28 cellular contexts compared by ENCODE assay signal in genomic region chr11:48099916-48100446, GRCh38.
DNase-seq lines count a peak whose midpoint lies in the region; ATAC-seq and TF ChIP-seq lines count a peak whose summit lies in the region.
"Had no signal": no experiment of that assay in that cellular context is flagged by ENCODE, and none has a peak within 500 bp of the region (broad histone marks: within the 10 kb centered on the region; RNA-seq: fewer than 3 reads in every experiment).

No MANE protein-coding gene starts in this region.

- H3K4me1 ChIP-seq in CD4-positive, CD25-positive, alpha-beta regulatory T cell (ENCODE audit: control insufficient read depth, insufficient read depth, low read length, poor library complexity, severe bottlenecking): peaks cover 54% of the 10 kb centered on the region

- DNase-seq in activated CD4-positive, alpha-beta T cell treated with anti-CD3 and anti-CD28 coated beads, Interleukin-2, amount 10 ng/mL, durations not matched to agents 24 days and 14 days: no peak
- DNase-seq in activated CD4-positive, alpha-beta T cell treated with anti-CD3 and anti-CD28 coated beads for 1 hour: no peak
- DNase-seq in CD4-positive, CD25-positive, alpha-beta regulatory T cell: no peak
- DNase-seq in activated T-helper 1 cell treated with anti-CD3 and anti-CD28 coated beads, Interleukin-12 subunit alpha, Interleukin-12 subunit beta, Interleukin-2, Interleukin-4 antibody, amounts not matched to agents 30 ng/mL and 10 ng/mL and 1 ng/mL, durations not matched to agents 14 hours and 24 hours and 36 hours (ENCODE audit: low spot score): no peak
- DNase-seq in nephron progenitor cell (no peak), NCI-H187 (lab: John Stamatoyannopoulos, UW) (no peak), chondrocyte (ENCODE audit: low spot score) (no peak)
- DNase-seq: activated naive CD4-positive, alpha-beta T cell treated with anti-CD3 and anti-CD28 coated beads, Interleukin-2, amount 50 U/mL, for 16 hours; amygdala; brain microvascular endothelial cell; CD4-positive, alpha-beta T cell; NCI-H1105; NCI-H187 treated with DMSO at 0.1 percent for 48 hours; NCI-H2171 treated with DMSO at 0.1 percent for 48 hours; NCI-H510A; pancreas; PC-3; retina; SK-N-SH; T-helper 2 cell; thyroid gland had no signal

- H3K27me3 ChIP-seq in CD4-positive, CD25-positive, alpha-beta regulatory T cell (ENCODE audit: control insufficient read depth, insufficient read depth, low read length): no peaks in the 10 kb centered on the region
- H3K27me3 ChIP-seq: brain microvascular endothelial cell, hepatocyte, pancreas, thyroid gland had no signal

- intact Hi-C loops in activated CD4-positive, alpha-beta T cell treated with anti-CD3 and anti-CD28 coated beads, Interleukin-2, amount 10 ng/mL, durations not matched to agents 24 days and 14 days (cut with micrococcal nuclease): no loop called here
- intact Hi-C loops in activated T-helper 1 cell treated with anti-CD3 and anti-CD28 coated beads, Interleukin-12 subunit alpha, Interleukin-12 subunit beta, Interleukin-2, Interleukin-4 antibody, amounts not matched to agents 30 ng/mL and 10 ng/mL and 1 ng/mL, durations not matched to agents 14 hours and 24 hours and 36 hours (cut with micrococcal nuclease): no loop called here

- H3K36me3 Mint-ChIP-seq in activated CD4-positive, alpha-beta T cell treated with anti-CD3 and anti-CD28 coated beads, Interleukin-2, amount 10 ng/mL, durations not matched to agents 24 days and 14 days (ENCODE audit: low read depth): peaks cover 18% of the 10 kb centered on the region
- peaks cover 3% of the 10 kb centered on the region for H3K36me3 Mint-ChIP-seq in CD4-positive, CD25-positive, alpha-beta regulatory T cell
- H3K36me3 Mint-ChIP-seq in activated T-helper 1 cell treated with anti-CD3 and anti-CD28 coated beads, Interleukin-12 subunit alpha, Interleukin-12 subunit beta, Interleukin-2, Interleukin-4 antibody, amounts not matched to agents 30 ng/mL and 10 ng/mL and 1 ng/mL, durations not matched to agents 14 hours and 24 hours and 36 hours (ENCODE audit: low read depth): peaks cover 28% of the 10 kb centered on the region
- H3K36me3 Mint-ChIP-seq in nephron progenitor cell (ENCODE audit: low read depth) (no peaks in the 10 kb centered on the region), chondrocyte (ENCODE audit: low read depth) (no peaks in the 10 kb centered on the region)

- H3K9me3 ChIP-seq in CD4-positive, CD25-positive, alpha-beta regulatory T cell (ENCODE audit: control insufficient read depth in 2 of 2, low read length in 2 of 2): no peaks in the 10 kb centered on the region
- H3K9me3 ChIP-seq: gastroesophageal sphincter, HAP-1, pancreas, SK-N-SH, thyroid gland had no signal

- H3K36me3 ChIP-seq in CD4-positive, CD25-positive, alpha-beta regulatory T cell (ENCODE audit: control insufficient read depth, insufficient read depth, low read length): no peaks in the 10 kb centered on the region
- H3K36me3 ChIP-seq: brain microvascular endothelial cell, gastroesophageal sphincter, HAP-1, pancreas, thyroid gland had no signal

- H3K27ac ChIP-seq in CD4-positive, CD25-positive, alpha-beta regulatory T cell (ENCODE audit: insufficient read depth, low read length, poor library complexity, severe bottlenecking): peak overlapping the region; percentile 18
- H3K27ac ChIP-seq: brain microvascular endothelial cell, gastroesophageal sphincter, thyroid gland had no signal

- ATAC-seq in CD4-positive, CD25-positive, alpha-beta regulatory T cell (ENCODE audit: low read depth in 2 of 2): no peak
- ATAC-seq in HG02870 (IDR thresholded peaks at IDR 0.05; ENCODE audit: unreplicated experiment): no peak
- ATAC-seq: gastroesophageal sphincter, pancreas, PC-3 had no signal

- TF ChIP-seq CTCF in nephron progenitor cell (IDR thresholded peaks at IDR 0.05) (no peak), chondrocyte (IDR thresholded peaks at IDR 0.05) (no peak)

- H3K9me3 Mint-ChIP-seq in activated CD4-positive, alpha-beta T cell treated with anti-CD3 and anti-CD28 coated beads, Interleukin-2, amount 10 ng/mL, durations not matched to agents 24 days and 14 days: no peaks in the 10 kb centered on the region
- no peaks in the 10 kb centered on the region for H3K9me3 Mint-ChIP-seq in CD4-positive, CD25-positive, alpha-beta regulatory T cell
- H3K9me3 Mint-ChIP-seq in activated T-helper 1 cell treated with anti-CD3 and anti-CD28 coated beads, Interleukin-12 subunit alpha, Interleukin-12 subunit beta, Interleukin-2, Interleukin-4 antibody, amounts not matched to agents 30 ng/mL and 10 ng/mL and 1 ng/mL, durations not matched to agents 14 hours and 24 hours and 36 hours: no peaks in the 10 kb centered on the region
- H3K9me3 Mint-ChIP-seq in nephron progenitor cell (no peaks in the 10 kb centered on the region), chondrocyte (ENCODE audit: low read depth) (no peaks in the 10 kb centered on the region)
- H3K9me3 Mint-ChIP-seq: CD4-positive, alpha-beta T cell; IgD-negative memory B cell had no signal

- no peak overlapping the region for H3K4me3 Mint-ChIP-seq in activated CD4-positive, alpha-beta T cell treated with anti-CD3 and anti-CD28 coated beads, Interleukin-2, amount 10 ng/mL, durations not matched to agents 24 days and 14 days
- no peak overlapping the region for H3K4me3 Mint-ChIP-seq in CD4-positive, CD25-positive, alpha-beta regulatory T cell
- H3K4me3 Mint-ChIP-seq in activated T-helper 1 cell treated with anti-CD3 and anti-CD28 coated beads, Interleukin-12 subunit alpha, Interleukin-12 subunit beta, Interleukin-2, Interleukin-4 antibody, amounts not matched to agents 30 ng/mL and 10 ng/mL and 1 ng/mL, durations not matched to agents 14 hours and 24 hours and 36 hours: no peak overlapping the region
- H3K4me3 Mint-ChIP-seq in nephron progenitor cell (no peak overlapping the region), chondrocyte (ENCODE audit: unreplicated experiment) (no peak overlapping the region)
- H3K4me3 Mint-ChIP-seq: CD4-positive, alpha-beta T cell; IgD-negative memory B cell had no signal

- H3K4me1 Mint-ChIP-seq in activated CD4-positive, alpha-beta T cell treated with anti-CD3 and anti-CD28 coated beads, Interleukin-2, amount 10 ng/mL, durations not matched to agents 24 days and 14 days: peaks cover 58% of the 10 kb centered on the region
- H3K4me1 Mint-ChIP-seq in CD4-positive, CD25-positive, alpha-beta regulatory T cell: peaks cover 30 to 89% (median 49%) of the 10 kb centered on the region in 4 donors
- peaks cover 71% of the 10 kb centered on the region for H3K4me1 Mint-ChIP-seq in activated T-helper 1 cell treated with anti-CD3 and anti-CD28 coated beads, Interleukin-12 subunit alpha, Interleukin-12 subunit beta, Interleukin-2, Interleukin-4 antibody, amounts not matched to agents 30 ng/mL and 10 ng/mL and 1 ng/mL, durations not matched to agents 14 hours and 24 hours and 36 hours (ENCODE audit: low read depth)
- H3K4me1 Mint-ChIP-seq in nephron progenitor cell (peaks cover 47% of the 10 kb centered on the region), chondrocyte (ENCODE audit: low read depth) (peaks cover 16% of the 10 kb centered on the region)

- no peaks in the 10 kb centered on the region for H3K27me3 Mint-ChIP-seq in activated CD4-positive, alpha-beta T cell treated with anti-CD3 and anti-CD28 coated beads, Interleukin-2, amount 10 ng/mL, durations not matched to agents 24 days and 14 days
- peaks cover 4% of the 10 kb centered on the region for H3K27me3 Mint-ChIP-seq in CD4-positive, CD25-positive, alpha-beta regulatory T cell
- no peaks in the 10 kb centered on the region for H3K27me3 Mint-ChIP-seq in activated T-helper 1 cell treated with anti-CD3 and anti-CD28 coated beads, Interleukin-12 subunit alpha, Interleukin-12 subunit beta, Interleukin-2, Interleukin-4 antibody, amounts not matched to agents 30 ng/mL and 10 ng/mL and 1 ng/mL, durations not matched to agents 14 hours and 24 hours and 36 hours (ENCODE audit: insufficient read depth)
- peaks cover 7% of the 10 kb centered on the region for H3K27me3 Mint-ChIP-seq in nephron progenitor cell (ENCODE audit: low read depth, poor library complexity)
- no peaks in the 10 kb centered on the region for H3K27me3 Mint-ChIP-seq in chondrocyte (ENCODE audit: low read depth)
- H3K27me3 Mint-ChIP-seq: CD4-positive, alpha-beta T cell had no signal

- no peak overlapping the region for H3K4me3 ChIP-seq in CD4-positive, CD25-positive, alpha-beta regulatory T cell (ENCODE audit: low read depth, low read length)
- H3K4me3 ChIP-seq: gastroesophageal sphincter, HAP-1, hepatocyte, lung, pancreas, skin epidermis, thyroid gland had no signal

- H3K27ac Mint-ChIP-seq in activated CD4-positive, alpha-beta T cell treated with anti-CD3 and anti-CD28 coated beads, Interleukin-2, amount 10 ng/mL, durations not matched to agents 24 days and 14 days: peak overlapping the region; percentile 62
- peak overlapping the region in 2 of 3 donors; percentile 33 to 85 for H3K27ac Mint-ChIP-seq in CD4-positive, CD25-positive, alpha-beta regulatory T cell
- peak overlapping the region; percentile 56 for H3K27ac Mint-ChIP-seq in activated T-helper 1 cell treated with anti-CD3 and anti-CD28 coated beads, Interleukin-12 subunit alpha, Interleukin-12 subunit beta, Interleukin-2, Interleukin-4 antibody, amounts not matched to agents 30 ng/mL and 10 ng/mL and 1 ng/mL, durations not matched to agents 14 hours and 24 hours and 36 hours
- H3K27ac Mint-ChIP-seq in nephron progenitor cell (peak overlapping the region; percentile 61), chondrocyte (ENCODE audit: unreplicated experiment) (no peak overlapping the region)
- H3K27ac Mint-ChIP-seq: CD4-positive, alpha-beta T cell; IgD-negative memory B cell had no signal
